Comparison of ENCODE assay signal across 8 cellular contexts in genomic region chr20:20664795-20665194, GRCh38. TPM values are rescaled to one million over a fixed set of nuclear protein-coding genes. Genes with fewer than 3 reads are reported as not detected.
DNase-seq lines count a peak whose midpoint lies in the region; ATAC-seq and TF ChIP-seq lines count a peak whose summit lies in the region.

No MANE protein-coding gene starts in this region.

- no peaks in the 10 kb centered on the region for H3K9me3 Mint-ChIP-seq in endothelial cell (ENCODE audit: unreplicated experiment)
- no peaks in the 10 kb centered on the region for H3K9me3 Mint-ChIP-seq in naive thymus-derived CD4-positive, alpha-beta T cell

- H3K9me3 ChIP-seq in OCI-LY7 (ENCODE audit: low read length) = no peaks in the 10 kb centered on the region
- no peaks in the 10 kb centered on the region for H3K9me3 ChIP-seq in naive thymus-derived CD4-positive, alpha-beta T cell (ENCODE audit: control insufficient read depth in 2 of 3, low read length in 3 of 3)

- H3K79me2 ChIP-seq in OCI-LY7 (ENCODE audit: insufficient read depth, low read depth, low read length) = no peaks in the 10 kb centered on the region

- CTCF ChIA-PET in OCI-LY7 (lab: Charles Lee; ENCODE audit: unreplicated experiment) = no interaction called here
- CTCF ChIA-PET in naive thymus-derived CD4-positive, alpha-beta T cell (lab: Charles Lee) = interaction anchor here (0.8 to 1.2 kb wide), 4 partner anchors 89 to 174 kb away, joined by 3 to 4 read pairs (median 4); no protein-coding TSS in a partner anchor

- POLR2A ChIA-PET in OCI-LY7 (lab: Charles Lee) = no interaction called here
- POLR2A ChIA-PET in naive thymus-derived CD4-positive, alpha-beta T cell (lab: Charles Lee) = no interaction called here

- H3K9me2 ChIP-seq in OCI-LY7 (ENCODE audit: insufficient read depth, low read length) = no peaks in the 10 kb centered on the region

- H3K36me3 ChIP-seq in OCI-LY7 (ENCODE audit: insufficient read depth, low read length) = no peaks in the 10 kb centered on the region
- H3K36me3 ChIP-seq in naive thymus-derived CD4-positive, alpha-beta T cell (ENCODE audit: control insufficient read depth in 2 of 3, insufficient read depth in 3 of 3, low read length in 3 of 3) = no peaks in the 10 kb centered on the region

- peak; percentile 52 for ATAC-seq in GM18907 (IDR thresholded peaks at IDR 0.05; ENCODE audit: unreplicated experiment)
- ATAC-seq in naive thymus-derived CD4-positive, alpha-beta T cell = peak; percentile 61
- ATAC-seq in HG03439 (IDR thresholded peaks at IDR 0.05; ENCODE audit: unreplicated experiment) = no peak
- no peak for ATAC-seq in omental fat pad (ENCODE audit: low FRiP score)

- peaks cover 30% of the 10 kb centered on the region for H3K4me1 Mint-ChIP-seq in endothelial cell (ENCODE audit: unreplicated experiment)
- H3K4me1 Mint-ChIP-seq in naive thymus-derived CD4-positive, alpha-beta T cell = peaks cover 21 to 50% (median 43%) of the 10 kb centered on the region in 7 donors

- peaks cover 11% of the 10 kb centered on the region for H4K20me1 ChIP-seq in OCI-LY7 (ENCODE audit: insufficient read depth, low read length)

- no peak overlapping the region for H2AFZ ChIP-seq in OCI-LY7 (ENCODE audit: low read length)

- no peak overlapping the region for H3K4me2 ChIP-seq in OCI-LY7 (ENCODE audit: low read length)

- BruUV-seq in OCI-LY7 (replicated peaks; lab: Mats Ljungman, UMichigan) = no TSS peak

- no peak overlapping the region for H3K4me3 ChIP-seq in OCI-LY7 (ENCODE audit: low read depth, low read length, poor library complexity, severe bottlenecking)
- no peak overlapping the region for H3K4me3 ChIP-seq in naive thymus-derived CD4-positive, alpha-beta T cell (ENCODE audit: low read length)

- DNase-seq in HuH-7 (ENCODE audit: low spot score) (peak; percentile 30), OCI-LY7 (ENCODE audit: low spot score) (peak; percentile 41), endothelial cell (ENCODE audit: low spot score) (peak; percentile 9), omental fat pad (ENCODE audit: low spot score) (no peak)
- DNase-seq in naive thymus-derived CD4-positive, alpha-beta T cell = peak in 3 of 9 donors; percentile 10 to 18 (median 17)

- TF ChIP-seq CTCF in C4-2B (conservative IDR thresholded peaks at IDR 0.05) = peak; percentile 82
- TF ChIP-seq CTCF in OCI-LY7 (conservative IDR thresholded peaks at IDR 0.05; ENCODE audit: low read length) = peak; percentile 78
- TF ChIP-seq CTCF in endothelial cell (IDR thresholded peaks at IDR 0.05; ENCODE audit: unreplicated experiment) = no peak
- no peak for TF ChIP-seq CTCF in omental fat pad (IDR thresholded peaks at IDR 0.05)

- H3K27me3 ChIP-seq in naive thymus-derived CD4-positive, alpha-beta T cell (ENCODE audit: control insufficient read depth in 2 of 2, insufficient read depth in 2 of 2, low read length in 2 of 2) = no peaks in the 10 kb centered on the region

- H3K27me3 Mint-ChIP-seq in endothelial cell (ENCODE audit: unreplicated experiment) = no peaks in the 10 kb centered on the region
- H3K27me3 Mint-ChIP-seq in naive thymus-derived CD4-positive, alpha-beta T cell = no peaks in the 10 kb centered on the region

- intact Hi-C loops in OCI-LY7 (cut with micrococcal nuclease; ENCODE audit: unreplicated experiment) = loop anchor here (1.0 to 5.0 kb wide), 2 partner anchors 48 to 161 kb away; partner anchors contain the start of gene RALGAPA2
- intact Hi-C loops in naive thymus-derived CD4-positive, alpha-beta T cell (cut with micrococcal nuclease) = loop anchor here in 1 of 2 donors (1.0 to 2.0 kb wide), 2 partner anchors 46 to 161 kb away; no protein-coding TSS in a partner anchor

- H3K4me3 Mint-ChIP-seq in endothelial cell (ENCODE audit: unreplicated experiment) = no peak overlapping the region
- no peak overlapping the region for H3K4me3 Mint-ChIP-seq in naive thymus-derived CD4-positive, alpha-beta T cell

- no peak overlapping the region for H3K27ac ChIP-seq in C4-2B
- H3K27ac ChIP-seq in OCI-LY7 (ENCODE audit: low read depth, low read length, poor library complexity, severe bottlenecking) = no peak overlapping the region
- H3K27ac ChIP-seq in naive thymus-derived CD4-positive, alpha-beta T cell (ENCODE audit: low read depth, low read length) = no peak overlapping the region

- peak overlapping the region; percentile 76 for H3K27ac Mint-ChIP-seq in endothelial cell (ENCODE audit: unreplicated experiment)
- H3K27ac Mint-ChIP-seq in naive thymus-derived CD4-positive, alpha-beta T cell = no peak overlapping the region

- peaks cover 16% of the 10 kb centered on the region for H3K4me1 ChIP-seq in OCI-LY7 (ENCODE audit: insufficient read depth, low read length, poor library complexity, severe bottlenecking)
- no peaks in the 10 kb centered on the region for H3K4me1 ChIP-seq in naive thymus-derived CD4-positive, alpha-beta T cell (ENCODE audit: control insufficient read depth in 2 of 2, insufficient read depth in 2 of 2, low read length in 2 of 2)

- H3K36me3 Mint-ChIP-seq in endothelial cell (ENCODE audit: low read depth, unreplicated experiment) = no peaks in the 10 kb centered on the region
- peaks cover 0 to 14% (median 5%) of the 10 kb centered on the region in 5 donors for H3K36me3 Mint-ChIP-seq in naive thymus-derived CD4-positive, alpha-beta T cell

RNA-seq across cellular contexts. Expression of gene RALGAPA2, which starts 47.6 kb away (rescaled TPM):
- total RNA-seq in OCI-LY7 (2014; rRNA removed; shearing (Covaris generic)) = 9.1 TPM in 2 replicates
- total RNA-seq in OCI-LY7 (2022) = 17.8 and 20.2 TPM in 2 replicates
- total RNA-seq in endothelial cell (ENCODE audit: unreplicated experiment) = 30.3 TPM
- 10 to 100 TPM; 27.5 to 45.4 (median 35.1) TPM for total RNA-seq in naive thymus-derived CD4-positive, alpha-beta T cell
- 1 to 10 TPM; 6.7 to 9.1 TPM for polyA plus RNA-seq in naive thymus-derived CD4-positive, alpha-beta T cell
- 100 to 1,000 TPM in 1 of 4 donors, 10 to 100 TPM in 3; 35.1 to 109 (median 59.6) TPM for total RNA-seq in omental fat pad

Comparison
In these comparisons a context has a peak if more than half of its experiments do, and no peak if none do; other contexts are left out.
1. CTCF ChIP-seq: peak in C4-2B (single experiment) and OCI-LY7 (single experiment); none in endothelial cell (single experiment) and omental fat pad (0 of 3).
2. ATAC-seq: peak in GM18907 (single experiment) and naive thymus-derived CD4-positive, alpha-beta T cell (single experiment); none in HG03439 (single experiment) and omental fat pad (single experiment).